ENCODE assay signal across 12 cellular contexts in the genomic region with DNA sequence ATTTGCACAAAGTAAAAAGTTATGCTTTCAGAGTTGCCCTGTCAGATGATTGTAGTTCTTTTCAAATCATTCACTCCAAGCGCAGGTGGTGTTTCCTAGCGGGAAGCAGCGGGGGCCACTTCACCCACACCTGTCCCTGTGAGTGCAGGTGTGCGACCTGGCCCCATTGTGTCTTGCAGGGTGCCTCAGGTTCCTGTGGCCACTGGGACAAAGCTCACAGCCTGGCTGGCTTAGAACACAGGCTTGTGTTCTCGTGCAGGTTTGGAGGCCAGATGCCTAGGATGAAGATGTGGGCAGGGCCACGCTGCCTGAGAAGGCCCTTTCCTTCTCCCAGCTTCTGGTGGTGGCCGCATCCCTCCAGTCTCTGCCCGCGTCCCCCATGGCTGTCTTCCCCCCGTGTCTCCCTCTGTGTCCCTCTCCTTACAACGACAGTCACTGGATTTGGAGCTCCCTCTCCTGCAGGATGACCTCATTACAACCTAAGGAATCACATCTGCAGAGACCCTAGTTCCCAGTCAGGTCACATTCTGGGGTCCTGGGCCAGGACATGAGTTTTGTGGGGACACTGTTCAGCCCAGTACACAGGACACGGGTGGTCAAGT.
DNase-seq lines count a peak whose midpoint lies in the region; TF ChIP-seq lines count a peak whose summit lies in the region.
"Had no signal": no experiment of that assay in that cellular context is flagged by ENCODE, and none has a peak within 500 bp of the region (broad histone marks: within the 10 kb centered on the region; RNA-seq: fewer than 3 reads in every experiment).

No MANE protein-coding gene starts in this region.

- H3K9me3 ChIP-seq in HEK293 (ENCODE audit: control insufficient read depth, insufficient read depth, low read depth, low read length) (no peaks in the 10 kb centered on the region), sigmoid colon (no peaks in the 10 kb centered on the region)
- H3K9me3 ChIP-seq in CD8-positive, alpha-beta memory T cell (ENCODE audit: low read length), result no peaks in the 10 kb centered on the region
- H3K9me3 ChIP-seq: heart left ventricle had no signal

- no peaks in the 10 kb centered on the region for H3K4me1 Mint-ChIP-seq in CD8-positive, alpha-beta memory T cell

- H3K36me3 Mint-ChIP-seq in CD8-positive, alpha-beta memory T cell, result peaks cover 0 to 7% (median 0%) of the 10 kb centered on the region in 3 donors
- H3K36me3 Mint-ChIP-seq: naive thymus-derived CD8-positive, alpha-beta T cell had no signal

- POLR2A ChIA-PET in HEK293 (lab: Yijun Ruan, JAX), result no interaction called here
- POLR2A ChIA-PET in CD8-positive, alpha-beta memory T cell (lab: Charles Lee), result no interaction called here

- TF ChIP-seq POLR2A in sigmoid colon (IDR thresholded peaks at IDR 0.05), result no peak

- 43 to 78% methylated on average over 12 of the region's 12 CpGs for WGBS in sigmoid colon, 2 donors

- H3K27ac ChIP-seq in HEK293 (ENCODE audit: extremely low read depth, low read depth, low read length) (no peak overlapping the region), sigmoid colon (no peak overlapping the region)
- no peak overlapping the region for H3K27ac ChIP-seq in CD8-positive, alpha-beta memory T cell (ENCODE audit: low read depth, low read length)
- H3K27ac ChIP-seq: heart left ventricle had no signal

- H3K4me3 Mint-ChIP-seq in CD8-positive, alpha-beta memory T cell, result no peak overlapping the region
- H3K4me3 Mint-ChIP-seq: activated naive CD4-positive, alpha-beta T cell treated with anti-CD3 and anti-CD28 coated beads for 36 hours; naive thymus-derived CD8-positive, alpha-beta T cell had no signal

- H3K4me3 ChIP-seq in HEK293 (ENCODE audit: low read depth, low read length) (no peak overlapping the region), epithelial cell of proximal tubule (ENCODE audit: low read depth, low read length) (no peak overlapping the region), sigmoid colon (no peak overlapping the region)
- H3K4me3 ChIP-seq in CD8-positive, alpha-beta memory T cell (ENCODE audit: low read length), result no peak overlapping the region
- H3K4me3 ChIP-seq: heart left ventricle had no signal

- H3K9me3 Mint-ChIP-seq in CD8-positive, alpha-beta memory T cell, result no peaks in the 10 kb centered on the region
- H3K9me3 Mint-ChIP-seq: activated naive CD4-positive, alpha-beta T cell treated with anti-CD3 and anti-CD28 coated beads for 36 hours; naive thymus-derived CD8-positive, alpha-beta T cell had no signal

- H3K27ac Mint-ChIP-seq in CD8-positive, alpha-beta memory T cell, result peak overlapping the region in 1 of 8 donors; percentile 19
- H3K27ac Mint-ChIP-seq: activated naive CD4-positive, alpha-beta T cell treated with anti-CD3 and anti-CD28 coated beads for 36 hours had no signal

- no peaks in the 10 kb centered on the region for H3K27me3 Mint-ChIP-seq in CD8-positive, alpha-beta memory T cell
- H3K27me3 Mint-ChIP-seq: naive thymus-derived CD8-positive, alpha-beta T cell had no signal

- intact Hi-C loops in sigmoid colon (cut with DNase I), result no loop called here

- TF ChIP-seq CTCF in HEK293 (tag by site-specific recombination; IDR thresholded peaks at IDR 0.05) (no peak), epithelial cell of proximal tubule (conservative IDR thresholded peaks at IDR 0.05; ENCODE audit: low read depth, low read length) (peak; percentile 42), sigmoid colon (IDR thresholded peaks at IDR 0.05) (no peak)

- CTCF ChIA-PET in HEK293 (lab: Yijun Ruan, JAX), result interaction anchor here (0.5 to 0.7 kb wide), 2 partner anchors 18 to 200 kb away, joined by 3 to 4 read pairs; no protein-coding TSS in a partner anchor
- CTCF ChIA-PET in CD8-positive, alpha-beta memory T cell (lab: Charles Lee), result no interaction called here

- TF ChIP-seq EP300 in sigmoid colon (IDR thresholded peaks at IDR 0.05), result no peak

- H3K4me1 ChIP-seq in HEK293 (ENCODE audit: control insufficient read depth, insufficient read depth, low read length), result no peaks in the 10 kb centered on the region
- peaks cover 0 to 6% (median 0%) of the 10 kb centered on the region in 4 donors for H3K4me1 ChIP-seq in sigmoid colon
- H3K4me1 ChIP-seq in CD8-positive, alpha-beta memory T cell (ENCODE audit: insufficient read depth, low read length), result no peaks in the 10 kb centered on the region

- peak; percentile 89 for DNase-seq in NCI-H510A treated with DMSO at 0.1 percent for 48 hours (lab: John Stamatoyannopoulos, UW)
- DNase-seq in epithelial cell of proximal tubule (ENCODE audit: low read depth), result no peak
- peak; percentile 27 for DNase-seq in sigmoid colon
- DNase-seq in C1 segment of cervical spinal cord (lab: John Stamatoyannopoulos, UW), result no peak
- DNase-seq in mucosa of gallbladder (ENCODE audit: low spot score), result no peak
- no peak for DNase-seq in CD8-positive, alpha-beta memory T cell
- DNase-seq: activated naive CD4-positive, alpha-beta T cell treated with anti-CD3 and anti-CD28 coated beads for 36 hours; cortex of kidney; naive thymus-derived CD8-positive, alpha-beta T cell; stimulated activated naive CD4-positive, alpha-beta T cell treated with Interleukin-2 at 50 U/mL for 16 hours had no signal

- H3K36me3 ChIP-seq in HEK293 (ENCODE audit: control insufficient read depth in 2 of 2, insufficient read depth in 1 of 2, low read length in 2 of 2) (no peaks in the 10 kb centered on the region), sigmoid colon (peaks cover 0 to 2% (median 0%) of the 10 kb centered on the region in 4 donors)
- no peaks in the 10 kb centered on the region for H3K36me3 ChIP-seq in CD8-positive, alpha-beta memory T cell (ENCODE audit: insufficient read depth, low read length)

- H3K27me3 ChIP-seq in sigmoid colon, result no peaks in the 10 kb centered on the region
- H3K27me3 ChIP-seq in CD8-positive, alpha-beta memory T cell (ENCODE audit: insufficient read depth, low read length, poor library complexity, severe bottlenecking), result no peaks in the 10 kb centered on the region
- H3K27me3 ChIP-seq: heart left ventricle had no signal

TF ChIP-seq in HEK293, 187 proteins besides CTCF, POLR2A, EP300 and RAD21:
- TF ChIP-seq, protein P1, sequence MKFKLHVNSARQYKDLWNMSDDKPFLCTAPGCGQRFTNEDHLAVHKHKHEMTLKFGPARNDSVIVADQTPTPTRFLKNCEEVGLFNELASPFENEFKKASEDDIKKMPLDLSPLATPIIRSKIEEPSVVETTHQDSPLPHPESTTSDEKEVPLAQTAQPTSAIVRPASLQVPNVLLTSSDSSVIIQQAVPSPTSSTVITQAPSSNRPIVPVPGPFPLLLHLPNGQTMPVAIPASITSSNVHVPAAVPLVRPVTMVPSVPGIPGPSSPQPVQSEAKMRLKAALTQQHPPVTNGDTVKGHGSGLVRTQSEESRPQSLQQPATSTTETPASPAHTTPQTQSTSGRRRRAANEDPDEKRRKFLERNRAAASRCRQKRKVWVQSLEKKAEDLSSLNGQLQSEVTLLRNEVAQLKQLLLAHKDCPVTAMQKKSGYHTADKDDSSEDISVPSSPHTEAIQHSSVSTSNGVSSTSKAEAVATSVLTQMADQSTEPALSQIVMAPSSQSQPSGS (tag by site-specific recombination; IDR thresholded peaks at IDR 0.05; ENCODE audit: low read depth), result peak; percentile 37; the same call in 1 of the 2 replicates
- TF ChIP-seq, protein P2, sequence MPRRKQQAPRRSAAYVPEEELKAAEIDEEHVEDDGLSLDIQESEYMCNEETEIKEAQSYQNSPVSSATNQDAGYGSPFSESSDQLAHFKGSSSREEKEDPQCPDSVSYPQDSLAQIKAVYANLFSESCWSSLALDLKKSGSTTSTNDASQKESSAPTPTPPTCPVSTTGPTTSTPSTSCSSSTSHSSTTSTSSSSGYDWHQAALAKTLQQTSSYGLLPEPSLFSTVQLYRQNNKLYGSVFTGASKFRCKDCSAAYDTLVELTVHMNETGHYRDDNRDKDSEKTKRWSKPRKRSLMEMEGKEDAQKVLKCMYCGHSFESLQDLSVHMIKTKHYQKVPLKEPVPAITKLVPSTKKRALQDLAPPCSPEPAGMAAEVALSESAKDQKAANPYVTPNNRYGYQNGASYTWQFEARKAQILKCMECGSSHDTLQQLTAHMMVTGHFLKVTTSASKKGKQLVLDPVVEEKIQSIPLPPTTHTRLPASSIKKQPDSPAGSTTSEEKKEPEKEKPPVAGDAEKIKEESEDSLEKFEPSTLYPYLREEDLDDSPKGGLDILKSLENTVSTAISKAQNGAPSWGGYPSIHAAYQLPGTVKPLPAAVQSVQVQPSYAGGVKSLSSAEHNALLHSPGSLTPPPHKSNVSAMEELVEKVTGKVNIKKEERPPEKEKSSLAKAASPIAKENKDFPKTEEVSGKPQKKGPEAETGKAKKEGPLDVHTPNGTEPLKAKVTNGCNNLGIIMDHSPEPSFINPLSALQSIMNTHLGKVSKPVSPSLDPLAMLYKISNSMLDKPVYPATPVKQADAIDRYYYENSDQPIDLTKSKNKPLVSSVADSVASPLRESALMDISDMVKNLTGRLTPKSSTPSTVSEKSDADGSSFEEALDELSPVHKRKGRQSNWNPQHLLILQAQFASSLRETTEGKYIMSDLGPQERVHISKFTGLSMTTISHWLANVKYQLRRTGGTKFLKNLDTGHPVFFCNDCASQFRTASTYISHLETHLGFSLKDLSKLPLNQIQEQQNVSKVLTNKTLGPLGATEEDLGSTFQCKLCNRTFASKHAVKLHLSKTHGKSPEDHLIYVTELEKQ (tag by site-specific recombination; IDR thresholded peaks at IDR 0.05; ENCODE audit: borderline replicate concordance), result no peak
- peak; percentile 42 for TF ChIP-seq ZNF654 (tag by site-specific recombination; IDR thresholded peaks at IDR 0.05; ENCODE audit: low read depth)

Comparison
In these comparisons a context has a peak if more than half of its experiments do, and no peak if none do; other contexts are left out.
1. DNase-seq: peak in NCI-H510A treated with DMSO at 0.1 percent for 48 hours (single experiment) and sigmoid colon (single experiment); none in epithelial cell of proximal tubule (single experiment), C1 segment of cervical spinal cord (0 of 14), mucosa of gallbladder (single experiment) and CD8-positive, alpha-beta memory T cell (0 of 5).